1 cellular context compared by ENCODE assay signal in the genomic region with DNA sequence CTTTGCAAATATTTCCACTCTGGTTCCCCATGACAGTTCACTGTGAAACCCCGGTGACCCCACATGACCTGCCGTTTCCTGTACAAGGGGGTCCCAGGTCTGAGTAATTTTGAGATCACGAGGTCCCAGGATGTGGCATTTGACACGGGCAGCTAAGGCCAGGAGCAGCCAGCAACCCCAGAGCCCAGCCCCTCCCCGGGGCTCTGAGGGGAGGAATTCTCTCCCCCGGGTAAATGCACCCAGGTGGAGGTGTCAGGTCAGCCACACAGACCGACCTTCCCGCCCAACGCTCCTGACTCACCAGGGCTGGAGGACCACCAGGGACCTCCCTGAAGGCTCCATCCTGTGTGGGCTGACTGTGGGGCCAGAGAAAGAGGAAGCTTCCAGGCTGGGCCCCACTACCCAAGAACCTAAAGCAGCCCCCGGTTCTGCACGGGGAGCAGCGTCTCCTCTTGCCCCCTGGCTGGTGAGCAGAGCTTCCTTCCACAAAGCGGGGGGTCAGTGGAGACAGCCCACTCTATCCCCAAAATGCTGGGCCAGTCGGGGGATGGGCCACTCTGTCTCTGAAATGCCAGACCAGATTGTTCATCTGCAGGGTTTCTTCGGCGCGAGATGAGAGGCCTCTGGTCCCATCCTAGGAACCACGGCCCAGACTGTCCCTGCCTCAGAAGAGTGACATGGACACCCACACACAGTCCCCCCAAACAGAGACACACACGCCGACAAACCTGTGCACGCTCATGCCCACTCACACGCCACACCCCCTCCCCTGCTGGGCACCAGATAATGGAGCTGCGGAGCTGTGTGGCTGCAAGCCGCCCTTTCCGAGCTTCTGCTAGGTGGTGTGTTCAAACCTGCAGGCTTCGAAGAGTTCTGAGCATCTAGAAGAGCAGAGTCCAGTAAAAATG.
TF ChIP-seq lines count a peak whose summit lies in the region.

No MANE protein-coding gene starts in this region.

TF ChIP-seq in GM12878, 131 proteins besides CTCF, POLR2A, EP300 and RAD21 (continued from another document):
- TF ChIP-seq RELA (IDR thresholded peaks at IDR 0.05; ENCODE audit: borderline replicate concordance, partially characterized antibody): no peak
- 0 out of 2 replicates have a peak, but pooled peaks have one; percentile 35 for TF ChIP-seq NFIC (IDR thresholded peaks at IDR 0.05; ENCODE audit: low read depth, low read length)
- TF ChIP-seq ZNF207 (IDR thresholded peaks at IDR 0.05; ENCODE audit: borderline replicate concordance): no peak
- TF ChIP-seq JUND (IDR thresholded peaks at IDR 0.05; ENCODE audit: low read depth, low read length): no peak
- TF ChIP-seq MTA3 (IDR thresholded peaks at IDR 0.05; ENCODE audit: borderline replicate concordance, low read length): no peak
- TF ChIP-seq FOXM1 (IDR thresholded peaks at IDR 0.05; ENCODE audit: low read depth, low read length): no peak
- TF ChIP-seq TBL1XR1 (IDR thresholded peaks at IDR 0.05; ENCODE audit: low read depth, low read length): peak; percentile 77; the same call in 1 of the 2 replicates
- no peak for TF ChIP-seq USF1 (IDR thresholded peaks at IDR 0.05; ENCODE audit: borderline replicate concordance, extremely low read length, insufficient read depth, low read depth, low read length)
- peak; percentile 43 to 54; a peak in 2 of 4 replicates for TF ChIP-seq IKZF2 (IDR thresholded peaks at IDR 0.05)
- TF ChIP-seq, protein P1, sequence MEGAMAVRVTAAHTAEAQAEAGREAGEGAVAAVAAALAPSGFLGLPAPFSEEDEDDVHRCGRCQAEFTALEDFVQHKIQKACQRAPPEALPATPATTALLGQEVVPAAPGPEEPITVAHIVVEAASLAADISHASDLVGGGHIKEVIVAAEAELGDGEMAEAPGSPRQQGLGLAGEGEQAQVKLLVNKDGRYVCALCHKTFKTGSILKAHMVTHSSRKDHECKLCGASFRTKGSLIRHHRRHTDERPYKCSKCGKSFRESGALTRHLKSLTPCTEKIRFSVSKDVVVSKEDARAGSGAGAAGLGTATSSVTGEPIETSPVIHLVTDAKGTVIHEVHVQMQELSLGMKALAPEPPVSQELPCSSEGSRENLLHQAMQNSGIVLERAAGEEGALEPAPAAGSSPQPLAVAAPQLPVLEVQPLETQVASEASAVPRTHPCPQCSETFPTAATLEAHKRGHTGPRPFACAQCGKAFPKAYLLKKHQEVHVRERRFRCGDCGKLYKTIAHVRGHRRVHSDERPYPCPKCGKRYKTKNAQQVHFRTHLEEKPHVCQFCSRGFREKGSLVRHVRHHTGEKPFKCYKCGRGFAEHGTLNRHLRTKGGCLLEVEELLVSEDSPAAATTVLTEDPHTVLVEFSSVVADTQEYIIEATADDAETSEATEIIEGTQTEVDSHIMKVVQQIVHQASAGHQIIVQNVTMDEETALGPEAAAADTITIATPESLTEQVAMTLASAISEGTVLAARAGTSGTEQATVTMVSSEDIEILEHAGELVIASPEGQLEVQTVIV (IDR thresholded peaks at IDR 0.05; ENCODE audit: borderline replicate concordance, partially characterized antibody): no peak
- 0 out of 2 replicates have a peak, but pooled peaks have one; percentile 9 for TF ChIP-seq CREB1 (IDR thresholded peaks at IDR 0.05; ENCODE audit: low read depth)
- 0 out of 2 replicates have a peak, but pooled peaks have one; percentile 34 for TF ChIP-seq CHD2 (IDR thresholded peaks at IDR 0.05; ENCODE audit: borderline replicate concordance, low read depth, low read length)
- TF ChIP-seq POLR2AphosphoS2 (IDR thresholded peaks at IDR 0.05; ENCODE audit: low read depth, low read length): no peak
- peak; percentile 43; the same call in 1 of the 2 replicates for TF ChIP-seq RAD51 (IDR thresholded peaks at IDR 0.05)
- TF ChIP-seq BCL11A (IDR thresholded peaks at IDR 0.05; ENCODE audit: low read depth, low read length): 0 out of 2 replicates have a peak, but pooled peaks have one; percentile 15
- TF ChIP-seq SIN3A (IDR thresholded peaks at IDR 0.05; ENCODE audit: low read depth, low read length): no peak
- TF ChIP-seq, protein P2, sequence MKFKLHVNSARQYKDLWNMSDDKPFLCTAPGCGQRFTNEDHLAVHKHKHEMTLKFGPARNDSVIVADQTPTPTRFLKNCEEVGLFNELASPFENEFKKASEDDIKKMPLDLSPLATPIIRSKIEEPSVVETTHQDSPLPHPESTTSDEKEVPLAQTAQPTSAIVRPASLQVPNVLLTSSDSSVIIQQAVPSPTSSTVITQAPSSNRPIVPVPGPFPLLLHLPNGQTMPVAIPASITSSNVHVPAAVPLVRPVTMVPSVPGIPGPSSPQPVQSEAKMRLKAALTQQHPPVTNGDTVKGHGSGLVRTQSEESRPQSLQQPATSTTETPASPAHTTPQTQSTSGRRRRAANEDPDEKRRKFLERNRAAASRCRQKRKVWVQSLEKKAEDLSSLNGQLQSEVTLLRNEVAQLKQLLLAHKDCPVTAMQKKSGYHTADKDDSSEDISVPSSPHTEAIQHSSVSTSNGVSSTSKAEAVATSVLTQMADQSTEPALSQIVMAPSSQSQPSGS (IDR thresholded peaks at IDR 0.05; ENCODE audit: low read length): no peak
- peak; percentile 49 to 63 for TF ChIP-seq BHLHE40 (IDR thresholded peaks at IDR 0.05; ENCODE audit: borderline replicate concordance in 1 of 2, low read depth in 2 of 2, low read length in 1 of 2)
- TF ChIP-seq CREM (IDR thresholded peaks at IDR 0.05; ENCODE audit: low read depth): peak; percentile 33; the same call in 1 of the 2 replicates
- TF ChIP-seq DPF2 (IDR thresholded peaks at IDR 0.05): peak; percentile 38; the same call in 1 of the 2 replicates
- no peak for TF ChIP-seq ZZZ3 (IDR thresholded peaks at IDR 0.05; ENCODE audit: control insufficient read depth, insufficient read length, low read depth)
- TF ChIP-seq, protein P3, sequence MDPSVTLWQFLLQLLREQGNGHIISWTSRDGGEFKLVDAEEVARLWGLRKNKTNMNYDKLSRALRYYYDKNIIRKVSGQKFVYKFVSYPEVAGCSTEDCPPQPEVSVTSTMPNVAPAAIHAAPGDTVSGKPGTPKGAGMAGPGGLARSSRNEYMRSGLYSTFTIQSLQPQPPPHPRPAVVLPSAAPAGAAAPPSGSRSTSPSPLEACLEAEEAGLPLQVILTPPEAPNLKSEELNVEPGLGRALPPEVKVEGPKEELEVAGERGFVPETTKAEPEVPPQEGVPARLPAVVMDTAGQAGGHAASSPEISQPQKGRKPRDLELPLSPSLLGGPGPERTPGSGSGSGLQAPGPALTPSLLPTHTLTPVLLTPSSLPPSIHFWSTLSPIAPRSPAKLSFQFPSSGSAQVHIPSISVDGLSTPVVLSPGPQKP (IDR thresholded peaks at IDR 0.05; ENCODE audit: low read depth, low read length): no peak
- peak; percentile 97 for TF ChIP-seq NR2F1 (conservative IDR thresholded peaks at IDR 0.05)
- peak; percentile 40; the same call in 1 of the 2 replicates for TF ChIP-seq LARP7 (IDR thresholded peaks at IDR 0.05)
- no peak for TF ChIP-seq ASH2L (IDR thresholded peaks at IDR 0.05; ENCODE audit: borderline replicate concordance, low read depth)
- no peak for TF ChIP-seq EZH2 (IDR thresholded peaks at IDR 0.05; ENCODE audit: borderline replicate concordance, control insufficient read depth, low read depth, low read length)
- peak in 1 of 2 experiments; percentile 75; a peak in 2 of 4 replicates for TF ChIP-seq ETV6 (conservative IDR thresholded peaks at IDR 0.05 in 1 of 2, IDR thresholded peaks at IDR 0.05 in 1 of 2; ENCODE audit: borderline replicate concordance in 1 of 2, low read depth in 1 of 2)
- TF ChIP-seq, protein P4, sequence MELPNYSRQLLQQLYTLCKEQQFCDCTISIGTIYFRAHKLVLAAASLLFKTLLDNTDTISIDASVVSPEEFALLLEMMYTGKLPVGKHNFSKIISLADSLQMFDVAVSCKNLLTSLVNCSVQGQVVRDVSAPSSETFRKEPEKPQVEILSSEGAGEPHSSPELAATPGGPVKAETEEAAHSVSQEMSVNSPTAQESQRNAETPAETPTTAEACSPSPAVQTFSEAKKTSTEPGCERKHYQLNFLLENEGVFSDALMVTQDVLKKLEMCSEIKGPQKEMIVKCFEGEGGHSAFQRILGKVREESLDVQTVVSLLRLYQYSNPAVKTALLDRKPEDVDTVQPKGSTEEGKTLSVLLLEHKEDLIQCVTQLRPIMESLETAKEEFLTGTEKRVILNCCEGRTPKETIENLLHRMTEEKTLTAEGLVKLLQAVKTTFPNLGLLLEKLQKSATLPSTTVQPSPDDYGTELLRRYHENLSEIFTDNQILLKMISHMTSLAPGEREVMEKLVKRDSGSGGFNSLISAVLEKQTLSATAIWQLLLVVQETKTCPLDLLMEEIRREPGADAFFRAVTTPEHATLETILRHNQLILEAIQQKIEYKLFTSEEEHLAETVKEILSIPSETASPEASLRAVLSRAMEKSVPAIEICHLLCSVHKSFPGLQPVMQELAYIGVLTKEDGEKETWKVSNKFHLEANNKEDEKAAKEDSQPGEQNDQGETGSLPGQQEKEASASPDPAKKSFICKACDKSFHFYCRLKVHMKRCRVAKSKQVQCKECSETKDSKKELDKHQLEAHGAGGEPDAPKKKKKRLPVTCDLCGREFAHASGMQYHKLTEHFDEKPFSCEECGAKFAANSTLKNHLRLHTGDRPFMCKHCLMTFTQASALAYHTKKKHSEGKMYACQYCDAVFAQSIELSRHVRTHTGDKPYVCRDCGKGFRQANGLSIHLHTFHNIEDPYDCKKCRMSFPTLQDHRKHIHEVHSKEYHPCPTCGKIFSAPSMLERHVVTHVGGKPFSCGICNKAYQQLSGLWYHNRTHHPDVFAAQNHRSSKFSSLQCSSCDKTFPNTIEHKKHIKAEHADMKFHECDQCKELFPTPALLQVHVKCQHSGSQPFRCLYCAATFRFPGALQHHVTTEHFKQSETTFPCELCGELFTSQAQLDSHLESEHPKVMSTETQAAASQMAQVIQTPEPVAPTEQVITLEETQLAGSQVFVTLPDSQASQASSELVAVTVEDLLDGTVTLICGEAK (IDR thresholded peaks at IDR 0.05; ENCODE audit: borderline replicate concordance): no peak
- no peak for TF ChIP-seq ATF7 (IDR thresholded peaks at IDR 0.05; ENCODE audit: low read depth)
- TF ChIP-seq EED (IDR thresholded peaks at IDR 0.05; ENCODE audit: low read depth): peak; percentile 57; the same call in 1 of the 2 replicates
- TF ChIP-seq GATAD2B (conservative IDR thresholded peaks at IDR 0.05; ENCODE audit: low read depth): peak; percentile 37; the same call in 1 of the 2 replicates
- TF ChIP-seq SRF (IDR thresholded peaks at IDR 0.05; ENCODE audit: low read depth in 2 of 2, low read length in 2 of 2): no peak
- TF ChIP-seq TARDBP (IDR thresholded peaks at IDR 0.05; ENCODE audit: borderline replicate concordance): no peak
- peak; percentile 52; the same call in 1 of the 2 replicates for TF ChIP-seq JUNB (IDR thresholded peaks at IDR 0.05)
- TF ChIP-seq SMC3 (IDR thresholded peaks at IDR 0.05; ENCODE audit: borderline replicate concordance, low read length): no peak
- peak; percentile 69; the same call in 1 of the 2 replicates for TF ChIP-seq IKZF1 (conservative IDR thresholded peaks at IDR 0.05)
